ENCODE assay signal across 8 cellular contexts in genomic region chr11:113773416-113774173, GRCh38. TPM values are rescaled to one million over a fixed set of nuclear protein-coding genes. Genes with fewer than 3 reads are reported as not detected.
DNase-seq lines count a peak whose midpoint lies in the region; ATAC-seq, FAIRE-seq and TF ChIP-seq lines count a peak whose summit lies in the region.

Gene ZW10, minus strand, starts transcription at chr11:113773692. Its CDS starts 26 bp downstream, at chr11:113773666.

- FAIRE-seq in endometrium (lab: Jason Lieb, UNC), result peak; percentile 94

- H3K9ac ChIP-seq in OCI-LY1 (ENCODE audit: low read length), result peak within 1 kb of the TSS; percentile 81

- H3K27me3 ChIP-seq in OCI-LY1 (ENCODE audit: insufficient read depth, low read length), result no peaks in the 10 kb centered on the region

- H3K9me3 ChIP-seq in OCI-LY1 (ENCODE audit: low read length) (no peaks in the 10 kb centered on the region), mesodermal cell (ENCODE audit: control insufficient read depth, low read length) (no peaks in the 10 kb centered on the region)

- no peaks in the 10 kb centered on the region for H4K20me1 ChIP-seq in OCI-LY1 (ENCODE audit: insufficient read depth, low read length)

- H3K4me3 ChIP-seq in OCI-LY1 (ENCODE audit: low read depth, low read length, poor library complexity, severe bottlenecking), result peak within 1 kb of the TSS; percentile 76
- peak within 1 kb of the TSS; percentile 99 for H3K4me3 ChIP-seq in mesodermal cell (ENCODE audit: extremely low read depth, insufficient read depth, low read length, poor library complexity, severe bottlenecking)

- H3K36me3 ChIP-seq in OCI-LY1 (ENCODE audit: insufficient read depth, low read length), result peaks cover 3% of the 10 kb centered on the region
- peaks cover 25% of the 10 kb centered on the region for H3K36me3 ChIP-seq in mesodermal cell (ENCODE audit: control insufficient read depth, insufficient read depth, low read length)

- TF ChIP-seq CTCF in OCI-LY1 (IDR thresholded peaks at IDR 0.05; ENCODE audit: low read length), result peak; percentile 74

- H2AFZ ChIP-seq in OCI-LY1 (ENCODE audit: low read length), result no peak within 1 kb of the TSS

- H3K27ac ChIP-seq in OCI-LY1 (ENCODE audit: low read depth, low read length, poor library complexity, severe bottlenecking) (no peak within 1 kb of the TSS), mesodermal cell (ENCODE audit: low read depth, low read length, severe bottlenecking) (peak within 1 kb of the TSS; percentile 66)

- H3K9me2 ChIP-seq in OCI-LY1 (ENCODE audit: low read depth, low read length), result no peaks in the 10 kb centered on the region

- peak within 1 kb of the TSS; percentile 52 for H3K4me2 ChIP-seq in OCI-LY1 (ENCODE audit: low read length)

- ATAC-seq in GM21515 (IDR thresholded peaks at IDR 0.05; ENCODE audit: unreplicated experiment), result peak; percentile 99

- 0% methylated on average over 36 to 42 of the region's 46 CpGs for WGBS in mesodermal cell (ENCODE audit: insufficient coverage in 2 of 2), 2 experiments

- peaks cover 25% of the 10 kb centered on the region for H3K4me1 ChIP-seq in OCI-LY1 (ENCODE audit: insufficient read depth, low read length, severe bottlenecking)
- H3K4me1 ChIP-seq in mesodermal cell (ENCODE audit: control insufficient read depth, insufficient read depth, low read length, poor library complexity, severe bottlenecking), result no peaks in the 10 kb centered on the region

- no peaks in the 10 kb centered on the region for H3F3A ChIP-seq in OCI-LY1 (ENCODE audit: insufficient read depth, low read length)

- DNase-seq in DMS 273 treated with DMSO at 0.1 percent for 48 hours (lab: John Stamatoyannopoulos, UW) (peak; percentile 85), HuH-7 (ENCODE audit: low spot score) (peak; percentile 80)
- DNase-seq in activated CD8-positive, alpha-beta memory T cell treated with anti-CD3 and anti-CD28 coated beads, Interleukin-2, amount 50 U/mL, for 4 hours, result peak; percentile 93
- DNase-seq in stimulated activated CD8-positive, alpha-beta memory T cell treated with anti-CD3 and anti-CD28 coated beads, Interleukin-15, amount 100 ng/mL, for 4 hours (ENCODE audit: low read depth in 2 of 2), result peak; percentile 82 to 86

- H3K79me2 ChIP-seq in OCI-LY1 (ENCODE audit: insufficient read depth, low read length), result no peaks in the 10 kb centered on the region

RNA-seq across cellular contexts. Expression of gene ZW10, which starts in this region (rescaled TPM):
- 20.9 TPM for polyA plus RNA-seq in mesodermal cell (2013, experiment 1 of 2)
- polyA plus RNA-seq in mesodermal cell (2013, experiment 2 of 2), result 24.7 TPM
